In genomic region chr22:24474221-24474620, GRCh38 we compare ENCODE assay signal across 16 cellular contexts. TPM values are rescaled to one million over a fixed set of nuclear protein-coding genes. Genes with fewer than 3 reads are reported as not detected.
DNase-seq lines count a peak whose midpoint lies in the region; ATAC-seq, FAIRE-seq and TF ChIP-seq lines count a peak whose summit lies in the region.
"Had no signal": no experiment of that assay in that cellular context is flagged by ENCODE, and none has a peak within 500 bp of the region (broad histone marks: within the 10 kb centered on the region; RNA-seq: fewer than 3 reads in every experiment).

No MANE protein-coding gene starts in this region.

- H3K4me1 ChIP-seq in left ventricle myocardium inferior (peaks cover 41% of the 10 kb centered on the region), astrocyte (ENCODE audit: insufficient read depth, low read length) (peaks cover 27% of the 10 kb centered on the region)
- H3K4me1 ChIP-seq: esophagus squamous epithelium, HAP-1 had no signal

- H3K4me2 ChIP-seq in astrocyte (ENCODE audit: low read length), result peak overlapping the region; percentile 54

- no peak overlapping the region for H3K4me3 ChIP-seq in left ventricle myocardium inferior
- no peak overlapping the region for H3K4me3 ChIP-seq in astrocyte (ENCODE audit: insufficient read depth, low read depth, low read length)
- H3K4me3 ChIP-seq: esophagus squamous epithelium, HAP-1 had no signal

- H3K9me3 ChIP-seq in left ventricle myocardium inferior (replicated peaks) (no peaks in the 10 kb centered on the region), astrocyte (ENCODE audit: insufficient read depth, low read depth, low read length) (no peaks in the 10 kb centered on the region)
- H3K9me3 ChIP-seq: esophagus squamous epithelium, HAP-1 had no signal

- no peak for DNase-seq in left ventricle myocardium inferior
- no peak for DNase-seq in cardiac septum (ENCODE audit: low spot score)
- peak; percentile 95 for DNase-seq in astrocyte (ENCODE audit: low read depth)
- peak; percentile 91 for DNase-seq in iris pigment epithelial cell (ENCODE audit: low read depth)
- peak; percentile 91 for DNase-seq in urothelium cell line (ENCODE audit: low spot score)
- no peak for DNase-seq in frontal cortex (ENCODE audit: low spot score in 2 of 2)
- DNase-seq in activated CD8-positive, alpha-beta memory T cell treated with anti-CD3 and anti-CD28 coated beads, Interleukin-2, amount 10 ng/mL, durations not matched to agents 7 days and 5 days, result no peak
- DNase-seq: activated effector memory CD4-positive, alpha-beta T cell treated with Interleukin-2 at 50 U/mL for 16 hours; AML-193; esophagus squamous epithelium; naive B cell; NCI-H774; stimulated activated CD4-positive, alpha-beta T cell treated with anti-CD3 and anti-CD28 coated beads, Interleukin-4, amount 100 ng/mL, for 24 hours had no signal

- H3K4me1 Mint-ChIP-seq in astrocyte (ENCODE audit: low read depth, unreplicated experiment), result peaks cover 21% of the 10 kb centered on the region
- no peaks in the 10 kb centered on the region for H3K4me1 Mint-ChIP-seq in activated CD8-positive, alpha-beta memory T cell treated with anti-CD3 and anti-CD28 coated beads, Interleukin-2, amount 10 ng/mL, durations not matched to agents 7 days and 5 days

- CTCF ChIA-PET in activated CD8-positive, alpha-beta memory T cell treated with anti-CD3 and anti-CD28 coated beads, Interleukin-2, amount 10 ng/mL, durations not matched to agents 7 days and 5 days (lab: Charles Lee), result interaction anchor here (1.0 to 1.1 kb wide), 2 partner anchors 19 to 50 kb away, joined by 3 to 4 read pairs; no protein-coding TSS in a partner anchor

- peak overlapping the region; percentile 68 for H3K9ac ChIP-seq in astrocyte (ENCODE audit: low read length)

- H4K20me1 ChIP-seq in astrocyte (ENCODE audit: insufficient read depth, low read length), result no peaks in the 10 kb centered on the region

- H3K79me2 ChIP-seq in astrocyte (ENCODE audit: insufficient read depth, low read length), result no peaks in the 10 kb centered on the region

- H2AFZ ChIP-seq in astrocyte (ENCODE audit: low read depth, low read length), result no peak overlapping the region

- H3K9me3 Mint-ChIP-seq in astrocyte (ENCODE audit: unreplicated experiment), result peaks cover 3% of the 10 kb centered on the region
- peaks cover 4% of the 10 kb centered on the region for H3K9me3 Mint-ChIP-seq in activated CD8-positive, alpha-beta memory T cell treated with anti-CD3 and anti-CD28 coated beads, Interleukin-2, amount 10 ng/mL, durations not matched to agents 7 days and 5 days (ENCODE audit: low read depth)

- H3K4me3 Mint-ChIP-seq in astrocyte (ENCODE audit: unreplicated experiment), result peak overlapping the region; percentile 45
- no peak overlapping the region for H3K4me3 Mint-ChIP-seq in activated CD8-positive, alpha-beta memory T cell treated with anti-CD3 and anti-CD28 coated beads, Interleukin-2, amount 10 ng/mL, durations not matched to agents 7 days and 5 days
- H3K4me3 Mint-ChIP-seq: naive B cell had no signal

- H3K27ac ChIP-seq in left ventricle myocardium inferior (replicated peaks) (peak overlapping the region; percentile 83), astrocyte (ENCODE audit: low read depth, low read length) (peak overlapping the region; percentile 93)
- H3K27ac ChIP-seq: esophagus squamous epithelium, VCaP had no signal

- H3K27me3 Mint-ChIP-seq in astrocyte (ENCODE audit: low read depth, unreplicated experiment), result no peaks in the 10 kb centered on the region
- no peaks in the 10 kb centered on the region for H3K27me3 Mint-ChIP-seq in activated CD8-positive, alpha-beta memory T cell treated with anti-CD3 and anti-CD28 coated beads, Interleukin-2, amount 10 ng/mL, durations not matched to agents 7 days and 5 days
- H3K27me3 Mint-ChIP-seq: naive B cell had no signal

- H3K27me3 ChIP-seq in left ventricle myocardium inferior (ENCODE audit: low read depth) (no peaks in the 10 kb centered on the region), astrocyte (ENCODE audit: insufficient read depth, low read length) (no peaks in the 10 kb centered on the region)
- H3K27me3 ChIP-seq: esophagus squamous epithelium had no signal

- no peak for TF ChIP-seq CTCF in left ventricle myocardium inferior (IDR thresholded peaks at IDR 0.05; ENCODE audit: borderline replicate concordance)
- no peak for TF ChIP-seq CTCF in astrocyte (IDR thresholded peaks at IDR 0.05; ENCODE audit: insufficient read depth, low read depth, low read length)

- no peaks in the 10 kb centered on the region for H3K36me3 Mint-ChIP-seq in astrocyte (ENCODE audit: low read depth, unreplicated experiment)
- peaks cover 2% of the 10 kb centered on the region for H3K36me3 Mint-ChIP-seq in activated CD8-positive, alpha-beta memory T cell treated with anti-CD3 and anti-CD28 coated beads, Interleukin-2, amount 10 ng/mL, durations not matched to agents 7 days and 5 days
- H3K36me3 Mint-ChIP-seq: naive B cell had no signal

- H3K36me3 ChIP-seq in left ventricle myocardium inferior (no peaks in the 10 kb centered on the region), astrocyte (ENCODE audit: insufficient read depth, low read length) (no peaks in the 10 kb centered on the region)
- H3K36me3 ChIP-seq: esophagus squamous epithelium, HAP-1 had no signal

- peak; percentile 84 for FAIRE-seq in astrocyte (lab: Jason Lieb, UNC)
- FAIRE-seq in urothelium cell line (lab: Jason Lieb, UNC), result peak; percentile 69
- FAIRE-seq in frontal cortex (lab: Jason Lieb, UNC), result no peak

- H3K27ac Mint-ChIP-seq in astrocyte (ENCODE audit: unreplicated experiment), result peak overlapping the region; percentile 94
- no peak overlapping the region for H3K27ac Mint-ChIP-seq in activated CD8-positive, alpha-beta memory T cell treated with anti-CD3 and anti-CD28 coated beads, Interleukin-2, amount 10 ng/mL, durations not matched to agents 7 days and 5 days

- no peak for ATAC-seq in GM21447 (IDR thresholded peaks at IDR 0.05; ENCODE audit: unreplicated experiment)
- no peak for ATAC-seq in activated CD8-positive, alpha-beta memory T cell treated with anti-CD3 and anti-CD28 coated beads, Interleukin-2, amount 10 ng/mL, durations not matched to agents 7 days and 5 days

- intact Hi-C loops in left ventricle myocardium inferior (cut with micrococcal nuclease) (no loop called here), cardiac septum (cut with DNase I) (no loop called here)

RNA-seq across cellular contexts. Expression of gene UPB1, which starts 20.9 kb away (rescaled TPM):
- total RNA-seq in left ventricle myocardium inferior (1.1 TPM), cardiac septum (0.67 TPM), astrocyte (0.30 TPM in 1 of 2 replicates, not detected in the other), frontal cortex (0.41 TPM)
- total RNA-seq in activated CD8-positive, alpha-beta memory T cell treated with anti-CD3 and anti-CD28 coated beads, Interleukin-2, amount 10 ng/mL, durations not matched to agents 7 days and 5 days, result under 1 TPM; 0.09 to 0.14 TPM

RNA-seq across cellular contexts. Expression of gene ADORA2A, which starts 46.8 kb away (rescaled TPM):
- total RNA-seq in left ventricle myocardium inferior (3.6 TPM), cardiac septum (5.3 TPM), astrocyte (2.2 and 3.9 TPM in 2 replicates), frontal cortex (6.5 TPM)
- total RNA-seq in activated CD8-positive, alpha-beta memory T cell treated with anti-CD3 and anti-CD28 coated beads, Interleukin-2, amount 10 ng/mL, durations not matched to agents 7 days and 5 days, result 10 to 100 TPM; 19.7 to 21.1 TPM

Comparison
In these comparisons a context has a peak if more than half of its experiments do, and no peak if none do; other contexts are left out.
1. DNase-seq: peak in astrocyte (single experiment), iris pigment epithelial cell (single experiment) and urothelium cell line (single experiment); none in left ventricle myocardium inferior (single experiment), cardiac septum (single experiment), frontal cortex (0 of 2) and activated CD8-positive, alpha-beta memory T cell treated with anti-CD3 and anti-CD28 coated beads, Interleukin-2, amount 10 ng/mL, durations not matched to agents 7 days and 5 days (single experiment).